In the genomic region with DNA sequence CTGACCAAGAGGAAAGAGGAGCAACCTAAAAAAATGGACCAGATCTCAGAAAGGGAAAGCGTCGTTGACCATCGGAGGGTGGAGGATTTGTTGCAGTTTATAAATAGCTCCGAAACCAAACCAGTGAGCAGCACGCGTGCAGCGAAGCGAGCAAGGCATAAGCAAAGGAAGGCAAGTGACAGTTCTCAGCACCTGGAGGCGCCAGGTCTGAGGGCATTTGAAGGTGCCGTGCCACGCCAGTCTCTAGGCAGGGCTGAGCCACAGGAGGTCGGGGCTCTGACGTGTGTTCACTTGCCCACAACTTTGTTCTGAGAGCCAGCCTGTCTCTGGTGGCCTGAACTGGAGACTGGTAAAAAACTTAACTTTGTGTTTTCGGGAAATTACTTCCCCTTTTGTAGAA, we compare ENCODE assay signal across 10 cellular contexts. TPM values are rescaled to one million over a fixed set of nuclear protein-coding genes. Genes with fewer than 3 reads are reported as not detected.
DNase-seq lines count a peak whose midpoint lies in the region; ATAC-seq and FAIRE-seq lines count a peak whose summit lies in the region.
"Had no signal": no experiment of that assay in that cellular context is flagged by ENCODE, and none has a peak within 500 bp of the region (broad histone marks: within the 10 kb centered on the region; RNA-seq: fewer than 3 reads in every experiment).

No MANE protein-coding gene starts in this region.

- no peaks in the 10 kb centered on the region for H3K27me3 Mint-ChIP-seq in activated CD8-positive, alpha-beta memory T cell treated with anti-CD3 and anti-CD28 coated beads, Interleukin-2, amount 10 ng/mL, durations not matched to agents 7 days and 5 days

- H3K4me2 ChIP-seq in BLaER1 (peak overlapping the region; percentile 78), mesenchymal stem cell (ENCODE audit: low read length, poor library complexity, severe bottlenecking) (no peak overlapping the region)

- peaks cover 15% of the 10 kb centered on the region; the same call in 1 of the 2 replicates for H4K20me1 ChIP-seq in BLaER1

- peaks cover 29% of the 10 kb centered on the region for H3K79me1 ChIP-seq in mesenchymal stem cell (replicated peaks; ENCODE audit: low read length, poor library complexity, severe bottlenecking)

- no peak overlapping the region for H3K4ac ChIP-seq in mesenchymal stem cell (ENCODE audit: low read depth in 1 of 2, low read length in 2 of 2)

- H2AFZ ChIP-seq in mesenchymal stem cell (ENCODE audit: low read depth, low read length) = no peak overlapping the region

- H3K9ac ChIP-seq in BLaER1 = peak overlapping the region; percentile 13
- H3K9ac ChIP-seq in mesenchymal stem cell (ENCODE audit: low read length) = no peak overlapping the region

- no peak overlapping the region for H4K8ac ChIP-seq in mesenchymal stem cell (ENCODE audit: low read length)

- WGBS in mesenchymal stem cell = 94% methylated on average over 14 of the region's 14 CpGs

- peaks cover 69% of the 10 kb centered on the region for H3K4me1 ChIP-seq in BLaER1
- peaks cover 14% of the 10 kb centered on the region for H3K4me1 ChIP-seq in mesenchymal stem cell (ENCODE audit: control insufficient read depth, insufficient read depth, low read depth, low read length)
- H3K4me1 ChIP-seq: SJCRH30 had no signal

- no peak overlapping the region for H2AK5ac ChIP-seq in mesenchymal stem cell (ENCODE audit: low read length, severe bottlenecking)

- H2BK12ac ChIP-seq in mesenchymal stem cell (ENCODE audit: low read length in 2 of 2) = no peak overlapping the region

- no peak overlapping the region for H3K18ac ChIP-seq in mesenchymal stem cell (ENCODE audit: low read depth in 1 of 2, low read length in 2 of 2)

- H3K9me3 ChIP-seq in BLaER1 (no peaks in the 10 kb centered on the region), mesenchymal stem cell (ENCODE audit: control insufficient read depth, low read length) (no peaks in the 10 kb centered on the region)
- H3K9me3 ChIP-seq: SJCRH30 had no signal

- H3K27me3 ChIP-seq in BLaER1 (no peaks in the 10 kb centered on the region), mesenchymal stem cell (ENCODE audit: control insufficient read depth in 1 of 2, insufficient read depth in 1 of 2, low read length in 2 of 2) (no peaks in the 10 kb centered on the region)
- H3K27me3 ChIP-seq: SJCRH30 had no signal

- H3K4me3 Mint-ChIP-seq in activated CD8-positive, alpha-beta memory T cell treated with anti-CD3 and anti-CD28 coated beads, Interleukin-2, amount 10 ng/mL, durations not matched to agents 7 days and 5 days = no peak overlapping the region
- H3K4me3 Mint-ChIP-seq: activated naive CD4-positive, alpha-beta T cell treated with anti-CD3 and anti-CD28 coated beads for 36 hours had no signal

- no peak overlapping the region for H2BK5ac ChIP-seq in mesenchymal stem cell (ENCODE audit: low read depth, low read length, poor library complexity, severe bottlenecking)

- H3K23ac ChIP-seq in mesenchymal stem cell (ENCODE audit: low read length in 2 of 2) = no peak overlapping the region

- H3K36me3 ChIP-seq in BLaER1 (peaks cover 87% of the 10 kb centered on the region), mesenchymal stem cell (ENCODE audit: control insufficient read depth in 1 of 2, insufficient read depth in 2 of 2, low read depth in 1 of 2, low read length in 2 of 2) (peaks cover 61 to 97% of the 10 kb centered on the region in 2 experiments)

- DNase-seq in GM19239 (ENCODE audit: insufficient read length, low spot score) (peak; percentile 82), NOMO-1 treated with DMSO at 0.1 percent for 48 hours (lab: John Stamatoyannopoulos, UW; ENCODE audit: unreplicated experiment) (peak; percentile 63), SHP77 (lab: John Stamatoyannopoulos, UW) (no peak), NCI-H128 (lab: John Stamatoyannopoulos, UW; ENCODE audit: unreplicated experiment) (no peak), mesenchymal stem cell (no peak)
- no peak for DNase-seq in activated CD8-positive, alpha-beta memory T cell treated with anti-CD3 and anti-CD28 coated beads, Interleukin-2, amount 10 ng/mL, durations not matched to agents 7 days and 5 days
- DNase-seq: activated naive CD4-positive, alpha-beta T cell treated with anti-CD3 and anti-CD28 coated beads for 36 hours; SJCRH30 had no signal

- FAIRE-seq in GM19239 (lab: Jason Lieb, UNC) = peak; percentile 99

- no peak overlapping the region for H3K14ac ChIP-seq in mesenchymal stem cell (ENCODE audit: low read length in 2 of 2)

- H3K36me3 Mint-ChIP-seq in activated CD8-positive, alpha-beta memory T cell treated with anti-CD3 and anti-CD28 coated beads, Interleukin-2, amount 10 ng/mL, durations not matched to agents 7 days and 5 days = peaks cover 51% of the 10 kb centered on the region

- peak; percentile 91 for ATAC-seq in HG02943 (IDR thresholded peaks at IDR 0.05; ENCODE audit: low read depth, unreplicated experiment)
- no peak for ATAC-seq in activated CD8-positive, alpha-beta memory T cell treated with anti-CD3 and anti-CD28 coated beads, Interleukin-2, amount 10 ng/mL, durations not matched to agents 7 days and 5 days

- H3K9me3 Mint-ChIP-seq in activated CD8-positive, alpha-beta memory T cell treated with anti-CD3 and anti-CD28 coated beads, Interleukin-2, amount 10 ng/mL, durations not matched to agents 7 days and 5 days (ENCODE audit: low read depth) = no peaks in the 10 kb centered on the region
- H3K9me3 Mint-ChIP-seq: activated naive CD4-positive, alpha-beta T cell treated with anti-CD3 and anti-CD28 coated beads for 36 hours had no signal

- H3K27ac ChIP-seq in BLaER1 (peak overlapping the region; percentile 64), mesenchymal stem cell (ENCODE audit: low read length, poor library complexity, severe bottlenecking) (no peak overlapping the region)
- H3K27ac ChIP-seq: SJCRH30 had no signal

- no peak overlapping the region for H4K91ac ChIP-seq in mesenchymal stem cell (ENCODE audit: low read length)

- no peak overlapping the region for H3K27ac Mint-ChIP-seq in activated CD8-positive, alpha-beta memory T cell treated with anti-CD3 and anti-CD28 coated beads, Interleukin-2, amount 10 ng/mL, durations not matched to agents 7 days and 5 days
- H3K27ac Mint-ChIP-seq: activated naive CD4-positive, alpha-beta T cell treated with anti-CD3 and anti-CD28 coated beads for 36 hours had no signal

- no peak overlapping the region for H2BK15ac ChIP-seq in mesenchymal stem cell (ENCODE audit: low read depth, poor library complexity, severe bottlenecking)

- H3K4me1 Mint-ChIP-seq in activated CD8-positive, alpha-beta memory T cell treated with anti-CD3 and anti-CD28 coated beads, Interleukin-2, amount 10 ng/mL, durations not matched to agents 7 days and 5 days = peaks cover 4% of the 10 kb centered on the region

- CTCF ChIA-PET in activated CD8-positive, alpha-beta memory T cell treated with anti-CD3 and anti-CD28 coated beads, Interleukin-2, amount 10 ng/mL, durations not matched to agents 7 days and 5 days (lab: Charles Lee) = no interaction called here

- no peak overlapping the region for H2BK120ac ChIP-seq in mesenchymal stem cell (ENCODE audit: low read depth, low read length)

- H3K4me3 ChIP-seq in BLaER1 (peak overlapping the region; percentile 34), mesenchymal stem cell (ENCODE audit: insufficient read depth in 1 of 2, low read depth in 1 of 2, low read length in 2 of 2) (no peak overlapping the region)
- H3K4me3 ChIP-seq: SJCRH30 had no signal

RNA-seq across cellular contexts. Expression of a gene that starts 59.7 kb away (rescaled TPM):
- total RNA-seq in activated CD8-positive, alpha-beta memory T cell treated with anti-CD3 and anti-CD28 coated beads, Interleukin-2, amount 10 ng/mL, durations not matched to agents 7 days and 5 days = 10 to 100 TPM; 51.3 to 53.5 TPM
- polyA plus RNA-seq in mesenchymal stem cell (2013, experiment 1 of 2) = 26.1 TPM
- 25.8 TPM for polyA plus RNA-seq in mesenchymal stem cell (2013, experiment 2 of 2)

Comparison
In these comparisons a context has a peak if more than half of its experiments do, and no peak if none do; other contexts are left out.
1. DNase-seq: peak in GM19239 (single experiment) and NOMO-1 treated with DMSO at 0.1 percent for 48 hours (single experiment); none in SHP77 (0 of 2), NCI-H128 (single experiment), activated CD8-positive, alpha-beta memory T cell treated with anti-CD3 and anti-CD28 coated beads, Interleukin-2, amount 10 ng/mL, durations not matched to agents 7 days and 5 days (single experiment) and mesenchymal stem cell (single experiment).